ENCODE assay signal across 26 cellular contexts in genomic region chr22:20994902-20995241, GRCh38. TPM values are rescaled to one million over a fixed set of nuclear protein-coding genes. Genes with fewer than 3 reads are reported as not detected.
"Had no signal": no experiment of that assay in that cellular context is flagged by ENCODE, and none has a peak within 500 bp of the region (broad histone marks: within the 10 kb centered on the region; RNA-seq: fewer than 3 reads in every experiment).

No MANE protein-coding gene starts in this region.

- H3K9me3 ChIP-seq: left lung, lower lobe of right lung, ovary, right atrium auricular region, right lobe of liver, tibial nerve, upper lobe of left lung, vagina had no signal

- H3K4me3 Mint-ChIP-seq: mesothelial cell of epicardium; naive thymus-derived CD4-positive, alpha-beta T cell; natural killer cell treated with Interleukin-12 subunit alpha and Interleukin-12 subunit beta and Interleukin-15 and Interleukin-18, amount 100 ng/mL, for 72 hours; stimulated activated memory B cell treated with anti-CD40 and anti-IgM and Interleukin-4, amounts not matched to agents 10 μg/mL and 1 μg/mL and 100 μg/mL, for 72 hours; stimulated activated naive CD8-positive, alpha-beta T cell treated with anti-CD3 and anti-CD28 coated beads, Interleukin-15, amount 100 ng/mL, for 72 hours had no signal

- DNase-seq: hippocampal formation; left colon; lower lobe of right lung; mesendoderm; naive thymus-derived CD4-positive, alpha-beta T cell; ovary; stimulated activated CD4-positive, alpha-beta T cell treated with anti-CD3 and anti-CD28 coated beads, Interleukin-1b, Interleukin-23, amount 100 ng/mL, for 48 hours; stimulated activated CD4-positive, alpha-beta T cell treated with anti-CD3 and anti-CD28 coated beads, Interleukin-2, amount 100 ng/mL, for 48 hours; stimulated activated CD4-positive, alpha-beta T cell treated with anti-CD3 and anti-CD28 coated beads, Interleukin-4, amount 100 ng/mL, for 4 hours; stimulated activated CD8-positive, alpha-beta memory T cell treated with anti-CD3 and anti-CD28 coated beads, Interleukin-4, amount 100 ng/mL, for 48 hours; stimulated activated naive CD4-positive, alpha-beta T cell treated with Interleukin-2 at 50 U/mL for 16 hours; stimulated activated naive CD8-positive, alpha-beta T cell treated with anti-CD3 and anti-CD28 coated beads, Interleukin-15, amount 100 ng/mL, for 72 hours; substantia nigra had no signal

- H3K27ac ChIP-seq: left lung, lower lobe of right lung, ovary, right atrium auricular region, right lobe of liver, tibial nerve, upper lobe of left lung, vagina had no signal

- ATAC-seq: left colon; left lung; lower lobe of right lung; naive thymus-derived CD4-positive, alpha-beta T cell; natural killer cell treated with Interleukin-12 subunit alpha and Interleukin-12 subunit beta and Interleukin-15 and Interleukin-18, amount 100 ng/mL, for 72 hours; right lobe of liver; stimulated activated memory B cell treated with anti-CD40 and anti-IgM and Interleukin-4, amounts not matched to agents 10 μg/mL and 1 μg/mL and 100 μg/mL, for 72 hours; stimulated activated naive CD8-positive, alpha-beta T cell treated with anti-CD3 and anti-CD28 coated beads, Interleukin-15, amount 100 ng/mL, for 72 hours had no signal

- H3K27ac Mint-ChIP-seq: mesothelial cell of epicardium; natural killer cell treated with Interleukin-12 subunit alpha and Interleukin-12 subunit beta and Interleukin-15 and Interleukin-18, amount 100 ng/mL, for 72 hours; progenitor cell of endocrine pancreas; stimulated activated memory B cell treated with anti-CD40 and anti-IgM and Interleukin-4, amounts not matched to agents 10 μg/mL and 1 μg/mL and 100 μg/mL, for 72 hours had no signal

- H3K9me3 Mint-ChIP-seq: mesothelial cell of epicardium; naive thymus-derived CD4-positive, alpha-beta T cell; natural killer cell treated with Interleukin-12 subunit alpha and Interleukin-12 subunit beta and Interleukin-15 and Interleukin-18, amount 100 ng/mL, for 72 hours; stimulated activated memory B cell treated with anti-CD40 and anti-IgM and Interleukin-4, amounts not matched to agents 10 μg/mL and 1 μg/mL and 100 μg/mL, for 72 hours; stimulated activated naive CD8-positive, alpha-beta T cell treated with anti-CD3 and anti-CD28 coated beads, Interleukin-15, amount 100 ng/mL, for 72 hours had no signal

- H3K4me1 ChIP-seq: right lobe of liver had no signal

- H3K27me3 ChIP-seq: left lung, ovary, right atrium auricular region, right lobe of liver, tibial nerve, upper lobe of left lung, vagina had no signal

- H3K36me3 Mint-ChIP-seq: naive thymus-derived CD4-positive, alpha-beta T cell; natural killer cell treated with Interleukin-12 subunit alpha and Interleukin-12 subunit beta and Interleukin-15 and Interleukin-18, amount 100 ng/mL, for 72 hours had no signal

- H3K36me3 ChIP-seq: ovary had no signal

- H3K27me3 Mint-ChIP-seq: naive thymus-derived CD4-positive, alpha-beta T cell; natural killer cell treated with Interleukin-12 subunit alpha and Interleukin-12 subunit beta and Interleukin-15 and Interleukin-18, amount 100 ng/mL, for 72 hours; progenitor cell of endocrine pancreas; stimulated activated memory B cell treated with anti-CD40 and anti-IgM and Interleukin-4, amounts not matched to agents 10 μg/mL and 1 μg/mL and 100 μg/mL, for 72 hours; stimulated activated naive CD8-positive, alpha-beta T cell treated with anti-CD3 and anti-CD28 coated beads, Interleukin-15, amount 100 ng/mL, for 72 hours had no signal

- H3K4me3 ChIP-seq: left lung, lower lobe of right lung, ovary, right atrium auricular region, right lobe of liver, smooth muscle cell, tibial nerve, upper lobe of left lung, vagina had no signal

RNA-seq across cellular contexts. Expression of gene P2RX6, which starts 20.1 kb away (rescaled TPM):
- total RNA-seq: natural killer cell treated with Interleukin-12 subunit alpha and Interleukin-12 subunit beta and Interleukin-15 and Interleukin-18, amount 100 ng/mL, for 72 hours had no signal

RNA-seq across cellular contexts. Expression of gene AIFM3, which starts 27.8 kb away (rescaled TPM):
- total RNA-seq: vagina had no signal

RNA-seq across cellular contexts. Expression of gene SLC7A4, which starts 37.5 kb away (rescaled TPM):
- total RNA-seq: mononuclear cell; natural killer cell treated with Interleukin-12 subunit alpha and Interleukin-12 subunit beta and Interleukin-15 and Interleukin-18, amount 100 ng/mL, for 72 hours; pulmonary artery endothelial cell had no signal
